8 cellular contexts compared by ENCODE assay signal in the genomic region with DNA sequence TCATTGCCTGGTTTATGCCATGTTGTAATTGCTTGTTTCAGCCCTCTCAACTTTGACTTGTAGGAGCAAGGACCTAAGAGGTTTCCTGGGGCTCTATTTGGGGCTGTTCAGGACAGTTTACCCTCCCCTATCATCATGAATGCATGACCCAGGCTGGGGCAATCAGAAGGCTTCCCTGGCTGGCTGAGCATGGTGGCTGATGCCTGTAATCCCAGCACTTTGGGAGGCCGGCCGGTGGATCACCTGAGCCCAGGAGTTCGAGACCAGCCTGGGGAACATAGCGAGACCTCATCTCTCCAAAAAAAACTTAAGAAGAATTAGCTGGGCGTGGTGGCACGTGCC. TPM values are rescaled to one million over a fixed set of nuclear protein-coding genes. Genes with fewer than 3 reads are reported as not detected.
DNase-seq lines count a peak whose midpoint lies in the region; ATAC-seq and TF ChIP-seq lines count a peak whose summit lies in the region.

No MANE protein-coding gene starts in this region.

- POLR2A ChIA-PET in A673 (lab: Charles Lee; ENCODE audit: low non-redundant PET): interaction anchor here (0.5 to 1.0 kb wide), 4 partner anchors 48 to 303 kb away, joined by 3 to 9 read pairs (median 3); a partner anchor contains a TSS
- POLR2A ChIA-PET in naive thymus-derived CD4-positive, alpha-beta T cell (lab: Charles Lee): interaction anchor here (0.6 to 19.6 kb wide), 15 partner anchors 9 to 320 kb away, joined by 3 to 757 read pairs (median 4); a partner anchor contains a TSS

- peak overlapping the region; percentile 29 for H3K4me3 ChIP-seq in A673 (ENCODE audit: low read depth, low read length, poor library complexity, severe bottlenecking)
- H3K4me3 ChIP-seq in Jurkat, Clone E6-1 (ENCODE audit: low read length): peak overlapping the region; percentile 58
- H3K4me3 ChIP-seq in coronary artery: peak overlapping the region; percentile 55
- peak overlapping the region; percentile 52 for H3K4me3 ChIP-seq in naive thymus-derived CD4-positive, alpha-beta T cell (ENCODE audit: low read length)

- peaks cover 10% of the 10 kb centered on the region for H3K4me1 ChIP-seq in A673 (ENCODE audit: insufficient read depth, low read length, poor library complexity, severe bottlenecking)
- peaks cover 7% of the 10 kb centered on the region in 2 donors for H3K4me1 ChIP-seq in naive thymus-derived CD4-positive, alpha-beta T cell (ENCODE audit: control insufficient read depth in 2 of 2, insufficient read depth in 2 of 2, low read length in 2 of 2)

- peaks cover 10 to 18% (median 14%) of the 10 kb centered on the region in 7 donors for H3K4me1 Mint-ChIP-seq in naive thymus-derived CD4-positive, alpha-beta T cell

- no peaks in the 10 kb centered on the region for H3K9me3 Mint-ChIP-seq in naive thymus-derived CD4-positive, alpha-beta T cell

- no peaks in the 10 kb centered on the region for H3K27me3 Mint-ChIP-seq in naive thymus-derived CD4-positive, alpha-beta T cell

- H3K27ac Mint-ChIP-seq in naive thymus-derived CD4-positive, alpha-beta T cell: peak overlapping the region in 1 of 9 donors; percentile 71

- no TSS peak for BruUV-seq in A673 (replicated peaks; lab: Mats Ljungman, UMichigan)

- H3K9me3 ChIP-seq in A673 (ENCODE audit: low read depth, low read length, poor library complexity, severe bottlenecking): no peaks in the 10 kb centered on the region
- no peaks in the 10 kb centered on the region for H3K9me3 ChIP-seq in naive thymus-derived CD4-positive, alpha-beta T cell (ENCODE audit: control insufficient read depth in 2 of 3, low read length in 3 of 3)

- DNase-seq in A673 (ENCODE audit: low spot score) (no peak), coronary artery (ENCODE audit: low spot score) (no peak), KBM-7 (no peak), NCI-H748 (lab: John Stamatoyannopoulos, UW; ENCODE audit: unreplicated experiment) (no peak)
- DNase-seq in Jurkat, Clone E6-1 (ENCODE audit: low read depth, low spot score): no peak
- no peak for DNase-seq in naive thymus-derived CD4-positive, alpha-beta T cell

- no peaks in the 10 kb centered on the region for H3K36me3 Mint-ChIP-seq in naive thymus-derived CD4-positive, alpha-beta T cell

- no peak for ATAC-seq in naive thymus-derived CD4-positive, alpha-beta T cell
- ATAC-seq in HG02759 (IDR thresholded peaks at IDR 0.05; ENCODE audit: unreplicated experiment) (no peak), HG03521 (IDR thresholded peaks at IDR 0.05; ENCODE audit: unreplicated experiment) (no peak)

- TF ChIP-seq CTCF in A673 (conservative IDR thresholded peaks at IDR 0.05; ENCODE audit: low read depth, low read length) (no peak), coronary artery (IDR thresholded peaks at IDR 0.05) (no peak)

- in situ Hi-C loops in KBM-7 (cut with MboI; ENCODE audit: low pct_unique_long_range_greater_than_20kb, low sequenced_read_pairs): no loop called here

- H3K36me3 ChIP-seq in A673 (ENCODE audit: insufficient read depth, low read length, poor library complexity, severe bottlenecking): no peaks in the 10 kb centered on the region
- no peaks in the 10 kb centered on the region for H3K36me3 ChIP-seq in naive thymus-derived CD4-positive, alpha-beta T cell (ENCODE audit: control insufficient read depth in 2 of 3, insufficient read depth in 3 of 3, low read length in 3 of 3)

- intact Hi-C loops in A673 (cut with micrococcal nuclease; ENCODE audit: unreplicated experiment): no loop called here
- intact Hi-C loops in naive thymus-derived CD4-positive, alpha-beta T cell (cut with micrococcal nuclease): loop anchor here in 1 of 2 donors (5.0 kb wide), 1 partner anchor 83 kb away; no protein-coding TSS in a partner anchor

- CTCF ChIA-PET in A673 (lab: Charles Lee): interaction anchor here (0.6 to 2.8 kb wide), 10 partner anchors 16 to 216 kb away, joined by 3 to 44 read pairs (median 4); a partner anchor contains a TSS
- CTCF ChIA-PET in naive thymus-derived CD4-positive, alpha-beta T cell (lab: Charles Lee): interaction anchor here (0.6 to 9.9 kb wide), 16 partner anchors 8 to 390 kb away, joined by 3 to 266 read pairs (median 4); a partner anchor contains a TSS

- H3K4me3 Mint-ChIP-seq in naive thymus-derived CD4-positive, alpha-beta T cell: peak overlapping the region in 7 of 10 donors; percentile 8 to 87 (median 78)

- H3K27me3 ChIP-seq in A673 (replicated peaks; ENCODE audit: insufficient read depth, low read depth, low read length, poor library complexity): no peaks in the 10 kb centered on the region
- H3K27me3 ChIP-seq in naive thymus-derived CD4-positive, alpha-beta T cell (ENCODE audit: control insufficient read depth in 2 of 2, insufficient read depth in 2 of 2, low read length in 2 of 2): no peaks in the 10 kb centered on the region

- H3K27ac ChIP-seq in A673 (ENCODE audit: low read depth, low read length, poor library complexity, severe bottlenecking): peak overlapping the region; percentile 35
- H3K27ac ChIP-seq in coronary artery: peak overlapping the region; percentile 23 to 82
- peak overlapping the region; percentile 45 for H3K27ac ChIP-seq in naive thymus-derived CD4-positive, alpha-beta T cell (ENCODE audit: low read depth, low read length)

RNA-seq across cellular contexts. Expression of a gene that starts 6.1 kb away (rescaled TPM):
- 252 and 262 TPM in 2 replicates for total RNA-seq in A673 (2021)
- 353 TPM for polyA plus RNA-seq in Jurkat, Clone E6-1 (2012; ENCODE audit: insufficient read depth, insufficient read length)
- 100 to 1,000 TPM in 1 of 5 experiments, 10 to 100 TPM in 4; 45.3 to 131 (median 56.2) TPM for total RNA-seq in naive thymus-derived CD4-positive, alpha-beta T cell
- 100 to 1,000 TPM; 123 to 163 TPM for polyA plus RNA-seq in naive thymus-derived CD4-positive, alpha-beta T cell

RNA-seq across cellular contexts. Expression of a gene that starts 11.4 kb away (rescaled TPM):
- total RNA-seq in A673 (2021): 15.8 and 23.0 TPM in 2 replicates
- 7.1 TPM for polyA plus RNA-seq in Jurkat, Clone E6-1 (2012; ENCODE audit: insufficient read depth, insufficient read length)
- total RNA-seq in naive thymus-derived CD4-positive, alpha-beta T cell: 10 to 100 TPM; 26.6 to 57.1 (median 43.8) TPM
- 10 to 100 TPM in 1 of 2 donors, 1 to 10 TPM in 1; 9.4 to 11.1 TPM for polyA plus RNA-seq in naive thymus-derived CD4-positive, alpha-beta T cell

RNA-seq across cellular contexts. Expression of a gene that starts 47.6 kb away (rescaled TPM):
- 128 and 136 TPM in 2 replicates for total RNA-seq in A673 (2021)
- 45.1 TPM for polyA plus RNA-seq in Jurkat, Clone E6-1 (2012; ENCODE audit: insufficient read depth, insufficient read length)
- 1,000 to 10,000 TPM in 2 of 5 experiments, 100 to 1,000 TPM in 3; 196 to 1,360 (median 279) TPM for total RNA-seq in naive thymus-derived CD4-positive, alpha-beta T cell
- polyA plus RNA-seq in naive thymus-derived CD4-positive, alpha-beta T cell: 10 to 100 TPM; 29.0 to 67.3 TPM

RNA-seq across cellular contexts. Expression of a gene that starts 54.8 kb away (rescaled TPM):
- 10.2 and 12.0 TPM in 2 replicates for total RNA-seq in A673 (2021)
- 0.70 TPM for polyA plus RNA-seq in Jurkat, Clone E6-1 (2012; ENCODE audit: insufficient read depth, insufficient read length)
- total RNA-seq in naive thymus-derived CD4-positive, alpha-beta T cell: 10 to 100 TPM in 2 of 5 experiments, 1 to 10 TPM in 3; 4.7 to 28.3 (median 9.1) TPM
- under 1 TPM; 0.19 to 0.24 TPM for polyA plus RNA-seq in naive thymus-derived CD4-positive, alpha-beta T cell

RNA-seq across cellular contexts. Expression of a gene that starts 57.0 kb away (rescaled TPM):
- 4.0 and 4.7 TPM in 2 replicates for total RNA-seq in A673 (2021)
- not detected for polyA plus RNA-seq in Jurkat, Clone E6-1 (2012; ENCODE audit: insufficient read depth, insufficient read length)
- total RNA-seq in naive thymus-derived CD4-positive, alpha-beta T cell: under 1 TPM in 4 of 5 experiments, not detected in 1; 0.32 to 0.73 (median 0.58) TPM
- polyA plus RNA-seq in naive thymus-derived CD4-positive, alpha-beta T cell: not detected
